8 cellular contexts compared by ENCODE assay signal in the genomic region with DNA sequence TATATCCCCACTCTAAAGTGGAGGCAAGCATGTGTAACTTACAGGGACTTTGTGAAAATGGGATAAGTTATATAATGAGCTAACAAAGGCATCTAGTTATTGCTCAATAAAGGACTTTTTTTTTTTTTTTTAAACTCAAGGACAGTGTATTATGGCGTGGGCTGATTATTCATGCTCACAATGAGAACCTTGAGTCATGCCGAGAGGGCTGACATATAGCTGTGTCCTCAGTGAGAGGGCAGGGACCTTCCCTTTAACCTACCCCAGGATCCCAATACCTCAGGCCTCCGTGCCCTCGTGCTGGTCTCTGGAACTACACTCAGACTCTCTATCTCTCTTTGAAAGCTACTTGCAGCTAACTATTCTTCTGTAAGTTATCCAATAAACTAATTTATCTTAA.
A peak's percentile ranks its signal among the peaks of the same experiment; 100 is the strongest.
DNase-seq lines count a peak whose midpoint lies in the region; ATAC-seq and TF ChIP-seq lines count a peak whose summit lies in the region.

No MANE protein-coding gene starts in this region.

- POLR2A ChIA-PET in BJ (lab: Charles Lee): no interaction called here

- DNase-seq in BJ (ENCODE audit: low read depth) (peak; percentile 33), amniotic stem cell (lab: John Stamatoyannopoulos, UW) (peak; percentile 12), non-pigmented ciliary epithelial cell (ENCODE audit: low read depth) (peak; percentile 70), SIG-M5 treated with dmso at 0.1 percent for 504 hours (lab: John Stamatoyannopoulos, UW; ENCODE audit: unreplicated experiment) (no peak), NCI-H2029 (lab: John Stamatoyannopoulos, UW) (no peak), Ammon's horn (ENCODE audit: low spot score) (no peak), OCI-M2 (lab: John Stamatoyannopoulos, UW; ENCODE audit: unreplicated experiment) (no peak)

- H3K4me3 ChIP-seq in BJ (ENCODE audit: low read depth, low read length): no peak overlapping the region

- CTCF ChIA-PET in BJ (lab: Yijun Ruan, JAX): interaction anchor here (0.8 to 2.4 kb wide), 3 partner anchors 11 to 20 kb away, joined by 3 to 13 read pairs (median 3); no protein-coding TSS in a partner anchor

- TF ChIP-seq CTCF in BJ (IDR thresholded peaks at IDR 0.05; ENCODE audit: insufficient read depth, low read depth, low read length): no peak

- ATAC-seq in HG02588 (IDR thresholded peaks at IDR 0.05; ENCODE audit: unreplicated experiment): peak; percentile 56

- no peaks in the 10 kb centered on the region for H3K36me3 ChIP-seq in BJ (ENCODE audit: control insufficient read depth, insufficient read depth, low read length)

- no peaks in the 10 kb centered on the region for H3K27me3 ChIP-seq in BJ (ENCODE audit: control insufficient read depth, insufficient read depth, low read length)

Comparison
In these comparisons a context has a peak if more than half of its experiments do, and no peak if none do; other contexts are left out.
1. DNase-seq: peak in BJ (single experiment), amniotic stem cell (single experiment) and non-pigmented ciliary epithelial cell (single experiment); none in SIG-M5 treated with dmso at 0.1 percent for 504 hours (single experiment), NCI-H2029 (single experiment), Ammon's horn (single experiment) and OCI-M2 (single experiment).